ENCODE assay signal across 8 cellular contexts in the genomic region with DNA sequence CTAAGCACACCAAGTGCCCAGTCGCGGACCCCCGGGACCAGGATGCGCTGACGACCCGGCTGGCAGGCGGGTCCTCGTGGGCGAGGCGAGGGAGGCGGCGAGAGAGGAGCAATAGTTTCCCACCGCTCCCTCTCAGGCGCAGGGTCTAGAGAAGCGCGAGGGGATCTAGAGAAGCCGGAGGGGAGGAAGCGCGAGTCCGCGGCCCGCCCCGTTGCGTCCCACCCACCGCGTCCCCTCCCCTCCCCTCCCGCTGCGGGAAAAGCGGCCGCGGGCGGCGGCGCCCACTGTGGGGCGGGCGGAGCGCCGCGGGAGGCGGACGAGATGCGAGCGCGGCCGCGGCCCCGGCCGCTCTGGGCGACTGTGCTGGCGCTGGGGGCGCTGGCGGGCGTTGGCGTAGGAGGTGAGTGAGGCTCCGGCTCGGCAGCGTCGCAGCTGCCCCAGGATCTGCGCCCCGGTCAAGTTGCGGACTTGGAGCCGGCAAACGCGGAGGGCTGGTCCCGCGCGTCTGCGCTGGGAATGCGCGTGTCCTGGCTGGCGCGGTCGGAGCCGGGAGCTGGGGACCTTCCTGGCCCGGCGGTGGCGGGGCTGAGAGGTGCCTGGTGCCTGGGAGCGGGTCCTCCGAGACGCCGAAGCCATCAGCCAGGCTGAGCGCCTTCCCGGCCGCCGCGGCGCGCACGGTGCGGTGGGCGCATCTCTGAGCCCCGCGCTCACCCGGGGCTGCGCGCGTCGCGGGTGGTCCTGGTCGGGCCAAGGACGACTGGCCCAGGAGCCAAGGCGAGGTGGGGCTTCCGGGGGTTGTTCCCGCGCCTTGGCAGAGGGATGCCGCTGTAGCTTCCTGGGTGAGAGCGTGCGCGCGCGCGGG. TPM values are rescaled to one million over a fixed set of nuclear protein-coding genes. Genes with fewer than 3 reads are reported as not detected.
A peak's percentile ranks its signal among the peaks of the same experiment; 100 is the strongest.
DNase-seq lines count a peak whose midpoint lies in the region; ATAC-seq and TF ChIP-seq lines count a peak whose summit lies in the region.

A gene (plus strand): TSS at position 287 of the 862 bp plus-strand sequence. CDS start 35 bp downstream, at position 322.

- H3K4me3 ChIP-seq in vagina = peak within 1 kb of the TSS; percentile 64 to 74

- peak within 1 kb of the TSS; percentile 71 for H3K27ac ChIP-seq in vagina

- no peak for TF ChIP-seq CTCF in vagina (IDR thresholded peaks at IDR 0.05)

- H3K36me3 ChIP-seq in vagina = no peaks in the 10 kb centered on the region

- peak; percentile 80 for ATAC-seq in GM21529 (IDR thresholded peaks at IDR 0.05; ENCODE audit: unreplicated experiment)
- ATAC-seq in left ventricle myocardium superior = peak; percentile 98

- H3K9me3 ChIP-seq in vagina = no peaks in the 10 kb centered on the region

- TF ChIP-seq POLR2A in vagina (IDR thresholded peaks at IDR 0.05) = no peak

- DNase-seq in DMS114 treated with DMSO at 0.1 percent for 48 hours (lab: John Stamatoyannopoulos, UW; ENCODE audit: unreplicated experiment) (peak; percentile 24), KG1 (lab: John Stamatoyannopoulos, UW) (peak; percentile 33), SW 1271 (lab: John Stamatoyannopoulos, UW) (peak; percentile 27 to 64), left ventricle myocardium superior (peak; percentile 90), putamen (ENCODE audit: low spot score) (peak; percentile 33), vagina (ENCODE audit: extremely low spot score in 2 of 2) (no peak)
- DNase-seq in activated naive CD8-positive, alpha-beta T cell treated with anti-CD3 and anti-CD28 coated beads, Interleukin-2, amount 50 U/mL, for 16 hours (ENCODE audit: low read depth, low spot score) = peak; percentile 11

- intact Hi-C loops in left ventricle myocardium superior (cut with micrococcal nuclease) (no loop called here), vagina (cut with DNase I) (no loop called here)

- H3K27me3 ChIP-seq in vagina = no peaks in the 10 kb centered on the region

- peaks cover 12% of the 10 kb centered on the region for H3K4me1 ChIP-seq in vagina

RNA-seq across cellular contexts. Expression of the gene that starts here (rescaled TPM):
- 3.2 TPM for total RNA-seq in left ventricle myocardium superior
- 6.1 TPM for total RNA-seq in vagina

Comparison
In these comparisons a context has a peak if more than half of its experiments do, and no peak if none do; other contexts are left out.
1. DNase-seq: peak in DMS114 treated with DMSO at 0.1 percent for 48 hours (single experiment), KG1 (single experiment), SW 1271 (2 of 2), activated naive CD8-positive, alpha-beta T cell treated with anti-CD3 and anti-CD28 coated beads, Interleukin-2, amount 50 U/mL, for 16 hours (single experiment), left ventricle myocardium superior (single experiment) and putamen (single experiment); none in vagina (0 of 2).